In the genomic region with DNA sequence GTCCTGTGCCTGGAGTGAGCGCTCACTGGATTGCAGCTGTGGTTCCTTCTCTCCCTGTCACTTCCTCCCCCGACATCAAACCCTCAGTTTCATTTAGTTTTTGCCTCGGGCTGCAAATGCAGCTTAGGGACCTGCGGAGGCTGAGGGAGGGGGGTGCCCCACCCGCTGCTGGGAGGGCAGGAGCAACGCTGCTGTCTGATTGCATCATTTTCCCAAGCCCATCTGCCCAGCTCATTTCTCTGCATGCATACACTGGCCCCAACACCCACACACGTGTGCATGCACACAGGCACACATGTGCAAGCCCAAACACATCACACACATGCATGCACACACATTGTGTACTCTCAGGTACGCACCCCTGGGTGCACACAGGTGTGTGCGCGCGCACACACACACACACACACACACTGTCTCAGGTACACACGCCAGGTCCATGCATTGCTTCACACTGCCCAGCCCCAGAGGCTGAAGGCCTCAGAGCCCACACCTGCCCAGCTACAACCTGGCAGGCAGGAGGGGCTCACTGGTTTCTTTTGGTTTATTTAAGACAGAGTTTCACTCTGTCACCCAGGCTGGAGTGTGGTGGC, we compare ENCODE assay signal across 10 cellular contexts. TPM values are rescaled to one million over a fixed set of nuclear protein-coding genes. Genes with fewer than 3 reads are reported as not detected.
DNase-seq lines count a peak whose midpoint lies in the region; ATAC-seq and TF ChIP-seq lines count a peak whose summit lies in the region.
"Had no signal": no experiment of that assay in that cellular context is flagged by ENCODE, and none has a peak within 500 bp of the region (broad histone marks: within the 10 kb centered on the region; RNA-seq: fewer than 3 reads in every experiment).

No MANE protein-coding gene starts in this region.

- no CpG with 5 or more reads among the region's 12 CpGs for WGBS in H9 (ENCODE audit: extremely low coverage, insufficient read length, low lambda C conversion rate)

- H3K4me1 ChIP-seq in H9 (ENCODE audit: insufficient read depth, low read length), result peaks cover 13% of the 10 kb centered on the region; the same call in 1 of the 2 replicates

- H2BK15ac ChIP-seq in H9 (ENCODE audit: low read depth, low read length), result no peak overlapping the region

- peaks cover 18% of the 10 kb centered on the region for H3K27me3 Mint-ChIP-seq in H9 (ENCODE audit: low read depth)
- H3K27me3 Mint-ChIP-seq in glutamatergic neuron (ENCODE audit: unreplicated experiment), result peaks cover 9% of the 10 kb centered on the region

- H3K27ac Mint-ChIP-seq in H9 (peak overlapping the region; percentile 83 to 95 (median 90); a peak in 6 of 7 replicates), glutamatergic neuron (ENCODE audit: unreplicated experiment) (peak overlapping the region; percentile 94)
- H3K27ac Mint-ChIP-seq: T-cell had no signal

- H3K36me3 ChIP-seq in BJ (ENCODE audit: control insufficient read depth, insufficient read depth, low read length), result peaks cover 12% of the 10 kb centered on the region

- H3K23me2 ChIP-seq in H9 (ENCODE audit: insufficient read length, low read depth, low read length, poor library complexity, severe bottlenecking), result peaks cover 19% of the 10 kb centered on the region

- no peak overlapping the region for H2BK20ac ChIP-seq in H9 (ENCODE audit: low read depth, low read length, poor library complexity, severe bottlenecking)

- H3K27me3 ChIP-seq in BJ (ENCODE audit: control insufficient read depth, insufficient read depth, low read length) (no peaks in the 10 kb centered on the region; the same call in 1 of the 2 replicates), H9 (ENCODE audit: insufficient read depth, low read length) (no peaks in the 10 kb centered on the region; the same call in 1 of the 2 replicates)

- no peak overlapping the region for H2AFZ ChIP-seq in H9 (ENCODE audit: low read length)

- TF ChIP-seq CTCF in BJ (IDR thresholded peaks at IDR 0.05; ENCODE audit: insufficient read depth, low read depth, low read length), result no peak
- no peak for TF ChIP-seq CTCF in H9 (conservative IDR thresholded peaks at IDR 0.05)
- TF ChIP-seq CTCF in glutamatergic neuron (IDR thresholded peaks at IDR 0.05; ENCODE audit: partially characterized antibody, unreplicated experiment), result no peak

- H4K5ac ChIP-seq in H9 (ENCODE audit: insufficient read length, low read depth, low read length), result no peak overlapping the region

- POLR2A ChIA-PET in BJ (lab: Charles Lee), result no interaction called here

- H2BK12ac ChIP-seq in H9 (ENCODE audit: insufficient read length, low read depth, low read length), result no peak overlapping the region

- no peak overlapping the region for H2AK5ac ChIP-seq in H9 (ENCODE audit: insufficient read length, low read length)

- no peaks in the 10 kb centered on the region; a peak in 1 of 5 replicates for H3K9me3 Mint-ChIP-seq in H9
- H3K9me3 Mint-ChIP-seq in glutamatergic neuron (ENCODE audit: unreplicated experiment), result peaks cover 4% of the 10 kb centered on the region
- H3K9me3 Mint-ChIP-seq: T-cell had no signal

- no peak overlapping the region for H3K4ac ChIP-seq in H9 (ENCODE audit: low read depth, low read length)

- ATAC-seq in HG03039 (IDR thresholded peaks at IDR 0.05; ENCODE audit: unreplicated experiment) (no peak), GM19324 (IDR thresholded peaks at IDR 0.05; ENCODE audit: low FRiP score, unreplicated experiment) (no peak), GM18517 (IDR thresholded peaks at IDR 0.05; ENCODE audit: unreplicated experiment) (no peak)
- ATAC-seq: T-cell had no signal

- H3K36me3 Mint-ChIP-seq in H9 (ENCODE audit: insufficient read depth in 1 of 3, low read depth in 3 of 3), result peaks cover 4 to 14% (median 10%) of the 10 kb centered on the region in 3 experiments; a peak in 6 of 7 replicates
- H3K36me3 Mint-ChIP-seq in glutamatergic neuron (ENCODE audit: unreplicated experiment), result no peaks in the 10 kb centered on the region
- H3K36me3 Mint-ChIP-seq: T-cell had no signal

- H3K4me3 ChIP-seq in BJ (ENCODE audit: low read depth, low read length), result no peak overlapping the region

- CTCF ChIA-PET in BJ (lab: Yijun Ruan, JAX), result interaction anchor here (0.9 to 1.9 kb wide), 7 partner anchors 14 to 340 kb away, joined by 3 to 5 read pairs (median 4); no protein-coding TSS in a partner anchor

- peak overlapping the region; percentile 72 for H3K14ac ChIP-seq in H9 (ENCODE audit: insufficient read depth, low read length)

- H3K9me3 ChIP-seq in H9 (ENCODE audit: control insufficient read depth, low read depth, low read length), result no peaks in the 10 kb centered on the region

- no peak overlapping the region for H3K4me2 ChIP-seq in H9 (ENCODE audit: insufficient read depth, insufficient read length, low read length)

- no peak overlapping the region for H3K23ac ChIP-seq in H9 (ENCODE audit: insufficient read length, low read depth, low read length)

- H2BK120ac ChIP-seq in H9 (ENCODE audit: low read depth, low read length, poor library complexity, severe bottlenecking), result no peak overlapping the region

- peak overlapping the region in 1 of 2 experiments; percentile 5; a peak in 1 of 5 replicates for H3K4me3 Mint-ChIP-seq in H9
- peak overlapping the region; percentile 55 for H3K4me3 Mint-ChIP-seq in glutamatergic neuron (ENCODE audit: unreplicated experiment)
- H3K4me3 Mint-ChIP-seq: T-cell had no signal

- no peak overlapping the region for H4K8ac ChIP-seq in H9 (replicated peaks; ENCODE audit: insufficient read length, low read depth, low read length)

- H4K20me1 ChIP-seq in H9 (ENCODE audit: control insufficient read depth, insufficient read depth, insufficient read length), result no peaks in the 10 kb centered on the region

- H3K4me1 Mint-ChIP-seq in H9 (peaks cover 50 to 63% of the 10 kb centered on the region in 2 experiments), glutamatergic neuron (ENCODE audit: low read depth, unreplicated experiment) (peaks cover 24% of the 10 kb centered on the region)

- no peak overlapping the region for H3K27ac ChIP-seq in H9 (ENCODE audit: insufficient read length, low read depth, low read length)

- peak; percentile 35 for DNase-seq in BJ (ENCODE audit: low read depth)
- no peak for DNase-seq in H9
- peak; percentile 88 for DNase-seq in SIG-M5 treated with dmso at 0.1 percent for 504 hours (lab: John Stamatoyannopoulos, UW; ENCODE audit: unreplicated experiment)
- DNase-seq in glutamatergic neuron, result peak; percentile 78
- DNase-seq in cerebellum (ENCODE audit: low spot score), result no peak
- DNase-seq: activated gamma-delta T cell, T-cell had no signal

- no peak overlapping the region for H3K56ac ChIP-seq in H9 (ENCODE audit: insufficient read length, low read depth, low read length)

- H3K79me2 ChIP-seq in H9 (ENCODE audit: insufficient read depth, low read length), result no peaks in the 10 kb centered on the region

- no peaks in the 10 kb centered on the region for H3K79me1 ChIP-seq in H9 (ENCODE audit: insufficient read depth, low read depth, low read length, poor library complexity, severe bottlenecking)

- peak overlapping the region; percentile 8 for H3K18ac ChIP-seq in H9 (ENCODE audit: insufficient read length, low read depth, low read length)

- no peak overlapping the region for H2BK5ac ChIP-seq in H9 (ENCODE audit: insufficient read length, low read length)

- no peak overlapping the region for H3T11ph ChIP-seq in H9 (ENCODE audit: low read length)

- H3K9ac ChIP-seq in H9 (ENCODE audit: extremely low read depth, insufficient read length, low read length), result no peak overlapping the region

- no peak overlapping the region for H4K91ac ChIP-seq in H9 (ENCODE audit: insufficient read length, low read depth, low read length)

RNA-seq across cellular contexts. Expression of a gene that starts 3.4 kb away (rescaled TPM):
- polyA plus RNA-seq in BJ (2011; rRNA removed), result 1,063 and 1,223 TPM in 2 replicates
- polyA minus RNA-seq in BJ (2011; rRNA and poly(A)+ RNA removed), result 222 and 414 TPM in 2 replicates
- total RNA-seq in H9 (2021) (118 and 122 TPM in 2 replicates), glutamatergic neuron (ENCODE audit: unreplicated experiment) (31.5 TPM), cerebellum (37.8 TPM)

Comparison
In these comparisons a context has a peak if more than half of its experiments do, and no peak if none do; other contexts are left out.
1. DNase-seq: peak in BJ (single experiment), SIG-M5 treated with dmso at 0.1 percent for 504 hours (single experiment) and glutamatergic neuron (single experiment); none in H9 (single experiment) and cerebellum (single experiment).